10 cellular contexts compared by ENCODE assay signal in the genomic region with DNA sequence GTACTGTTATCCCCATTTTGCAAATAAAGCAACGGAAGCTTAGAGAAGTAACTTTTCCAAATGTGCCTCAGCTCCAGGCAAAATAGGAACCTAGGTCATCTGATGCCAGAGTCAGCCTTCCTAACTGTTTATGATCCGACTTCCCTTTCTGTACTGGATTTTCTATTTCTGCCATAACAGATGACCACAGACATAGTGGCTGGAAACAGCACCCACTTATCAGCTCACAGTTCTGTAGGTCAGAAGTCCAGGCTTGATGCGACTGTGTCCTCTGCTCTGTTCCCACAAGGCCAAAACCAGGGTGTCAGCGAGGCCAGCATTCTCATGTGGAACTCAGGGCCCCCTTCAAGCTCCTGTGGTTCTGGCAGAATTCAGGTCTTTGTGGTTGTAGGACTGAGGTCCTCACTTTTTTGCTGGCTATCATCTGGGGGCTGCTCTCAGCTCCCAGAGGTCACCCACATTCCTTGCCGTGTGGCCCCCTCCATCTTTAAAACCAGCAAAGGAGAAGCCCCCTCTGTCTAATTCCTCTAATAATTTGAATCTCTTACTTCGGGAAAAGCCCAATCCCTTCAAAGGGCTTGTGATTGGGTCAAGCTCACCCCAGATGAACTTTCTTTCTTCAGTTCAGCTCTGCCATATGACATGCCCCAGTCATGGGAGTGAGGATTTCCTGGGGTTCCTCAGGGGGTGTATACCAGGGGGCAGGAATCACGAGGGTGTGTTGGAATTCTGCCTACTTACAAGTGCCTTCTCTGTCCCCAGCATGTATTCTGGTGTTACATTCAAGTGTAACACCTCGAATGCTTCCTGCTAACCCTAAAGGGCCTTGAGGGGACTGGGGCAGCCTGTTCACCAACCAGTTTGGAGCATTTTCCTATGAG. TPM values are rescaled to one million over a fixed set of nuclear protein-coding genes. Genes with fewer than 3 reads are reported as not detected.
DNase-seq lines count a peak whose midpoint lies in the region; ATAC-seq, FAIRE-seq and TF ChIP-seq lines count a peak whose summit lies in the region.
"Had no signal": no experiment of that assay in that cellular context is flagged by ENCODE, and none has a peak within 500 bp of the region (broad histone marks: within the 10 kb centered on the region; RNA-seq: fewer than 3 reads in every experiment).

No MANE protein-coding gene starts in this region.

- H3K9me3 Mint-ChIP-seq in activated T-cell treated with anti-CD3 and anti-CD28 coated beads, Interleukin-2, amount 50 U/mL, for 4 hours: no peaks in the 10 kb centered on the region

- H3K9me3 ChIP-seq in GM12878 (replicated peaks; ENCODE audit: control insufficient read depth, insufficient read depth, low read length) (no peaks in the 10 kb centered on the region; the same call in 2 of the 3 replicates), thymus (ENCODE audit: control insufficient read depth) (peaks cover 1% of the 10 kb centered on the region)

- POLR2A ChIA-PET in GM12878 (lab: Charles Lee): no interaction called here

- H4K20me1 ChIP-seq in GM12878 (ENCODE audit: control insufficient read depth, insufficient read depth): no peaks in the 10 kb centered on the region

- H3K4me1 Mint-ChIP-seq in activated T-cell treated with anti-CD3 and anti-CD28 coated beads, Interleukin-2, amount 50 U/mL, for 4 hours (ENCODE audit: low read depth): peaks cover 11% of the 10 kb centered on the region

- peaks cover 25% of the 10 kb centered on the region for H3K27me3 Mint-ChIP-seq in activated T-cell treated with anti-CD3 and anti-CD28 coated beads, Interleukin-2, amount 50 U/mL, for 4 hours (ENCODE audit: low read depth)

- TF ChIP-seq POLR2A in GM12878 (IDR thresholded peaks at IDR 0.05; ENCODE audit: low read depth, low read length): no peak

- RAD21 ChIA-PET in GM12878 (lab: Charles Lee; ENCODE audit: unreplicated experiment): interaction anchor here (0.6 to 1.9 kb wide), 3 partner anchors 20 to 51 kb away, joined by 3 to 14 read pairs (median 5); no protein-coding TSS in a partner anchor

- H3K27me3 ChIP-seq in GM12878 (replicated peaks in 1 of 2; ENCODE audit: control insufficient read depth in 2 of 2, insufficient read depth in 2 of 2, low read length in 1 of 2) (peaks cover 0 to 14% of the 10 kb centered on the region in 2 experiments; a peak in 1 of 4 replicates), layer of hippocampus (ENCODE audit: control insufficient read depth, insufficient read depth, low read length) (no peaks in the 10 kb centered on the region), thymus (ENCODE audit: control insufficient read depth, insufficient read depth) (peaks cover 8% of the 10 kb centered on the region)

- ATAC-seq in activated T-cell treated with anti-CD3 and anti-CD28 coated beads, Interleukin-2, amount 50 U/mL, for 4 hours: no peak
- ATAC-seq in GM12878: no peak

- TF ChIP-seq RAD21 in GM12878 (IDR thresholded peaks at IDR 0.05; ENCODE audit: insufficient read depth, low read depth, low read length): no peak

- peak overlapping the region; percentile 79 for H3K4me3 Mint-ChIP-seq in activated T-cell treated with anti-CD3 and anti-CD28 coated beads, Interleukin-2, amount 50 U/mL, for 4 hours

- no peak for DNase-seq in activated T-cell treated with anti-CD3 and anti-CD28 coated beads, Interleukin-2, amount 50 U/mL, for 4 hours
- DNase-seq in activated T-cell treated with anti-CD3 and anti-CD28 coated beads for 4 hours (no peak), GM12878 (ENCODE audit: low read depth, low spot score) (no peak), NCI-H2081 treated with DMSO at 0.1 percent for 48 hours (lab: John Stamatoyannopoulos, UW) (no peak), islet precursor cell (no peak), OCI-M2 (lab: John Stamatoyannopoulos, UW; ENCODE audit: unreplicated experiment) (no peak)
- DNase-seq: amniotic stem cell had no signal

- no peak for TF ChIP-seq CTCF in GM12878 (IDR thresholded peaks at IDR 0.05 in 2 of 3, conservative IDR thresholded peaks at IDR 0.05 in 1 of 3; ENCODE audit: control insufficient read depth in 2 of 3, extremely low read depth in 1 of 3, insufficient read depth in 1 of 3, low read depth in 3 of 3, low read length in 3 of 3)

- in situ Hi-C loops in GM12878 (cut with MboI): no loop called here

- H3K36me3 ChIP-seq in GM12878 (ENCODE audit: control insufficient read depth in 2 of 2, insufficient read depth in 2 of 2, low read length in 1 of 2) (no peaks in the 10 kb centered on the region), thymus (ENCODE audit: control insufficient read depth, insufficient read depth) (no peaks in the 10 kb centered on the region)

- H3K4me3 ChIP-seq in GM12878: peak overlapping the region; percentile 60; the same call in 1 of the 2 replicates
- peak overlapping the region; percentile 63 for H3K4me3 ChIP-seq in thymus (ENCODE audit: low read length)

- WGBS in GM12878 (ENCODE audit: insufficient coverage, insufficient replicate concordance, low lambda C conversion rate, missing lambda C conversion rate): 21% methylated on average over 8 of the region's 8 CpGs
- WGBS in thymus: 85% methylated on average over 8 of the region's 8 CpGs

- FAIRE-seq in GM12878 (lab: Jason Lieb, UNC): no peak

- BruUV-seq in GM12878 (replicated peaks; lab: Mats Ljungman, UMichigan): no TSS peak

- no peak for TF ChIP-seq EP300 in GM12878 (IDR thresholded peaks at IDR 0.05; ENCODE audit: borderline replicate concordance in 1 of 2, control insufficient read depth in 1 of 2, low read depth in 2 of 2, low read length in 2 of 2)

- CTCF ChIA-PET in GM12878 (lab: Yijun Ruan, JAX): interaction anchor here (0.6 to 9.2 kb wide), 14 partner anchors 9 to 749 kb away, joined by 3 to 74 read pairs (median 4); a partner anchor contains a TSS

- peak overlapping the region; percentile 66 for H3K4me2 ChIP-seq in GM12878 (ENCODE audit: control insufficient read depth, insufficient read depth)

- intact Hi-C loops in GM12878 (cut with micrococcal nuclease; ENCODE audit: unreplicated experiment): loop anchor here (1.0 kb wide), 1 partner anchor 22 kb away; no protein-coding TSS in a partner anchor

- H3K4me1 ChIP-seq in GM12878 (ENCODE audit: control insufficient read depth, insufficient read depth, low read length) (no peaks in the 10 kb centered on the region), thymus (ENCODE audit: control insufficient read depth, insufficient read depth, low read length) (peaks cover 4% of the 10 kb centered on the region)

- SMC1A ChIA-PET in GM12878 (lab: Charles Lee; ENCODE audit: uncharacterized antibody, unreplicated experiment): interaction anchor here (0.8 to 2.3 kb wide), 8 partner anchors 8 to 58 kb away, joined by 3 to 12 read pairs (median 3); no protein-coding TSS in a partner anchor

- no peaks in the 10 kb centered on the region for H3K36me3 Mint-ChIP-seq in activated T-cell treated with anti-CD3 and anti-CD28 coated beads, Interleukin-2, amount 50 U/mL, for 4 hours (ENCODE audit: insufficient read depth)

- no peak overlapping the region for H3K9ac ChIP-seq in GM12878 (ENCODE audit: control insufficient read depth, insufficient read depth, low read length)

- no peak overlapping the region for H2AFZ ChIP-seq in GM12878 (ENCODE audit: control insufficient read depth, low read depth, low read length)

- H3K27ac ChIP-seq in GM12878 (ENCODE audit: control insufficient read depth, insufficient read depth): no peak overlapping the region
- H3K27ac ChIP-seq in layer of hippocampus (ENCODE audit: low read depth, low read length): peak overlapping the region; percentile 47
- no peak overlapping the region for H3K27ac ChIP-seq in thymus (ENCODE audit: low read depth)

- no peaks in the 10 kb centered on the region for H3K79me2 ChIP-seq in GM12878 (ENCODE audit: control insufficient read depth, insufficient read depth, low read length)

RNA-seq across cellular contexts. Expression of a gene that starts 15.3 kb away (rescaled TPM):
- total RNA-seq in activated T-cell treated with anti-CD3 and anti-CD28 coated beads, Interleukin-2, amount 50 U/mL, for 4 hours: not detected
- 0.23 TPM in 1 of 2 replicates, not detected in the other for total RNA-seq in GM12878 (2013; cell fraction: nucleolus; rRNA removed)
- total RNA-seq in GM12878 (2014; rRNA removed) (not detected in 2 replicates), GM12878 (2014; rRNA removed; fragmentation: Illumina TruSeq; extraction: Trizol) (not detected in 2 replicates), GM12878 (2021) (not detected in 2 replicates)
- not detected for polyA plus RNA-seq in GM12878 (2011; ENCODE audit: low read depth)
- polyA plus RNA-seq in GM12878 (2011; rRNA removed) (0.03 TPM in 1 of 2 replicates, not detected in the other), GM12878 (2014; fragmentation: Illumina TruSeq; extraction: Trizol) (not detected in 2 replicates), GM12878 (2014; fragmentation: Nextera tagmentation; extraction: Ambion mirVana) (not detected), GM12878 (2014; rRNA removed) (not detected in 2 replicates), GM12878 (2016; fragmentation: Nextera tagmentation; extraction: Ambion mirVana) (under 1 TPM in 1 of 2 experiments, not detected in 1; 0.03 TPM), thymus (0.55 TPM)
- 0.01 and 0.02 TPM in 2 replicates for polyA plus RNA-seq in GM12878 (2011; cell fraction: cytosol; rRNA removed)
- polyA plus RNA-seq in GM12878 (2011; cell fraction: nucleus; rRNA removed): 0.07 TPM in 1 of 2 replicates, not detected in the other
- not detected in 2 replicates for polyA plus RNA-seq in GM12878 (2012)
- 0.05 TPM in 1 of 2 replicates, not detected in the other for polyA minus RNA-seq in GM12878 (2011; rRNA and poly(A)+ RNA removed)
- not detected in 2 replicates for polyA minus RNA-seq in GM12878 (2011; cell fraction: cytosol; rRNA and poly(A)+ RNA removed)
- polyA minus RNA-seq in GM12878 (2011; cell fraction: nucleus; rRNA and poly(A)+ RNA removed): not detected in 2 replicates

RNA-seq across cellular contexts. Expression of a gene that starts 36.2 kb away (rescaled TPM):
- not detected for total RNA-seq in activated T-cell treated with anti-CD3 and anti-CD28 coated beads, Interleukin-2, amount 50 U/mL, for 4 hours
- not detected in 2 replicates for total RNA-seq in GM12878 (2013; cell fraction: nucleolus; rRNA removed)
- total RNA-seq in GM12878 (2014; rRNA removed) (not detected in 2 replicates), GM12878 (2014; rRNA removed; fragmentation: Illumina TruSeq; extraction: Trizol) (not detected in 2 replicates), GM12878 (2021) (not detected in 2 replicates)
- not detected for polyA plus RNA-seq in GM12878 (2011; ENCODE audit: low read depth)
- polyA plus RNA-seq in GM12878 (2011; rRNA removed) (0.01 TPM in 1 of 2 replicates, not detected in the other), GM12878 (2014; fragmentation: Illumina TruSeq; extraction: Trizol) (not detected in 2 replicates), GM12878 (2014; fragmentation: Nextera tagmentation; extraction: Ambion mirVana) (not detected), GM12878 (2014; rRNA removed) (not detected in 2 replicates), GM12878 (2016; fragmentation: Nextera tagmentation; extraction: Ambion mirVana) (not detected), thymus (1.6 TPM)
- 0.01 TPM in 1 of 2 replicates, not detected in the other for polyA plus RNA-seq in GM12878 (2011; cell fraction: cytosol; rRNA removed)
- 0.03 TPM in 1 of 2 replicates, not detected in the other for polyA plus RNA-seq in GM12878 (2011; cell fraction: nucleus; rRNA removed)
- not detected in 2 replicates for polyA plus RNA-seq in GM12878 (2012)
- not detected in 2 replicates for polyA minus RNA-seq in GM12878 (2011; rRNA and poly(A)+ RNA removed)
- polyA minus RNA-seq in GM12878 (2011; cell fraction: cytosol; rRNA and poly(A)+ RNA removed): not detected in 2 replicates
- not detected in 2 replicates for polyA minus RNA-seq in GM12878 (2011; cell fraction: nucleus; rRNA and poly(A)+ RNA removed)
- total RNA-seq: RPMI7951 had no signal

RNA-seq across cellular contexts. Expression of a gene that starts 39.3 kb away (rescaled TPM):
- not detected for total RNA-seq in activated T-cell treated with anti-CD3 and anti-CD28 coated beads, Interleukin-2, amount 50 U/mL, for 4 hours
- 0.31 and 0.42 TPM in 2 replicates for total RNA-seq in GM12878 (2013; cell fraction: nucleolus; rRNA removed)
- total RNA-seq in GM12878 (2014; rRNA removed) (not detected in 2 replicates), GM12878 (2014; rRNA removed; fragmentation: Illumina TruSeq; extraction: Trizol) (not detected in 2 replicates), GM12878 (2021) (not detected in 2 replicates)
- 0.07 TPM for polyA plus RNA-seq in GM12878 (2011; ENCODE audit: low read depth)
- polyA plus RNA-seq in GM12878 (2011; rRNA removed) (not detected in 2 replicates), GM12878 (2014; fragmentation: Illumina TruSeq; extraction: Trizol) (not detected in 2 replicates), GM12878 (2014; fragmentation: Nextera tagmentation; extraction: Ambion mirVana) (not detected), GM12878 (2014; rRNA removed) (not detected in 2 replicates), GM12878 (2016; fragmentation: Nextera tagmentation; extraction: Ambion mirVana) (not detected), thymus (0.18 TPM)
- not detected in 2 replicates for polyA plus RNA-seq in GM12878 (2011; cell fraction: cytosol; rRNA removed)
- 0.06 TPM in 1 of 2 replicates, not detected in the other for polyA plus RNA-seq in GM12878 (2011; cell fraction: nucleus; rRNA removed)
- polyA plus RNA-seq in GM12878 (2012): 0.06 TPM in 1 of 2 replicates, not detected in the other
- polyA minus RNA-seq in GM12878 (2011; rRNA and poly(A)+ RNA removed): not detected in 2 replicates
- polyA minus RNA-seq in GM12878 (2011; cell fraction: cytosol; rRNA and poly(A)+ RNA removed): not detected in 2 replicates
- polyA minus RNA-seq in GM12878 (2011; cell fraction: nucleus; rRNA and poly(A)+ RNA removed): not detected in 2 replicates
- total RNA-seq: RPMI7951 had no signal
